ENCODE assay signal across 1 cellular context in genomic region chr3:4759689-4760312, GRCh38.
TF ChIP-seq lines count a peak whose summit lies in the region.

No MANE protein-coding gene starts in this region.

TF ChIP-seq in K562, 482 proteins besides CTCF, POLR2A, EP300 and RAD21 (continued from another document and continues in another):
- TF ChIP-seq ZBTB40 (IDR thresholded peaks at IDR 0.05) (no peak), ZBTB40 (CRISPR knock-in tag; IDR thresholded peaks at IDR 0.05) (no peak), YBX1 (IDR thresholded peaks at IDR 0.05) (no peak), ELK1 (CRISPR knock-in tag; IDR thresholded peaks at IDR 0.05) (no peak), MCM5 (IDR thresholded peaks at IDR 0.05; ENCODE audit: low read depth) (no peak), DPF2 (IDR thresholded peaks at IDR 0.05) (peak; percentile 53; the same call in 1 of the 2 replicates), ZNF354B (CRISPR knock-in tag; IDR thresholded peaks at IDR 0.05) (no peak), IRF1 (CRISPR knock-in tag; IDR thresholded peaks at IDR 0.05; ENCODE audit: borderline replicate concordance) (no peak), SMAD3 (CRISPR knock-in tag; conservative IDR thresholded peaks at IDR 0.05) (no peak), HOMEZ (CRISPR knock-in tag; IDR thresholded peaks at IDR 0.05) (no peak), AFF1 (IDR thresholded peaks at IDR 0.05; ENCODE audit: low read depth in 1 of 2, partially characterized antibody in 2 of 2) (no peak), TRIM24 (IDR thresholded peaks at IDR 0.05) (no peak), ZNF589 (CRISPR knock-in tag; IDR thresholded peaks at IDR 0.05; ENCODE audit: low read depth) (no peak), POLR2AphosphoS5 (IDR thresholded peaks at IDR 0.05; ENCODE audit: control insufficient read depth, insufficient read depth, low read depth, low read length) (no peak), KLF6 (CRISPR knock-in tag; IDR thresholded peaks at IDR 0.05; ENCODE audit: borderline replicate concordance) (no peak), PRMT5 (CRISPR knock-in tag; IDR thresholded peaks at IDR 0.05) (no peak), ZSCAN29 (IDR thresholded peaks at IDR 0.05) (no peak), ZNF561 (CRISPR knock-in tag; conservative IDR thresholded peaks at IDR 0.05) (no peak), L3MBTL2 (IDR thresholded peaks at IDR 0.05) (peak; percentile 43), ETS2 (tag; IDR thresholded peaks at IDR 0.05; ENCODE audit: borderline replicate concordance, poor library complexity, severe bottlenecking) (no peak), U2AF2 (optimal IDR thresholded peaks at IDR 0.05; ENCODE audit: low read depth, low read length) (no peak), ZNF785 (CRISPR knock-in tag; IDR thresholded peaks at IDR 0.05) (no peak), CBFA2T3 (IDR thresholded peaks at IDR 0.05) (peak; percentile 21; the same call in 1 of the 2 replicates), ZNF282 (CRISPR knock-in tag; IDR thresholded peaks at IDR 0.05) (no peak), HNRNPLL (IDR thresholded peaks at IDR 0.05; ENCODE audit: low read depth, low read length, poor library complexity, severe bottlenecking) (no peak), ZNF740 (CRISPR knock-in tag; IDR thresholded peaks at IDR 0.05) (no peak), ZNF740 (tag; IDR thresholded peaks at IDR 0.05) (no peak), MAFG (tag; conservative IDR thresholded peaks at IDR 0.05) (0 out of 2 replicates have a peak, but pooled peaks have one; percentile 4), BDP1 (IDR thresholded peaks at IDR 0.05; ENCODE audit: insufficient read depth, insufficient read length) (no peak), ZNF707 (CRISPR knock-in tag; conservative IDR thresholded peaks at IDR 0.05) (no peak), EHMT2 (IDR thresholded peaks at IDR 0.05) (no peak), ZFX (CRISPR knock-in tag; IDR thresholded peaks at IDR 0.05) (no peak), ID3 (CRISPR knock-in tag; IDR thresholded peaks at IDR 0.05) (no peak), ID3 (tag; IDR thresholded peaks at IDR 0.05) (peak; percentile 42; the same call in 1 of the 2 replicates), MCM3 (IDR thresholded peaks at IDR 0.05) (no peak), NFIX (CRISPR knock-in tag; IDR thresholded peaks at IDR 0.05; ENCODE audit: low read depth) (no peak), TRIM28 (IDR thresholded peaks at IDR 0.05) (no peak), ZKSCAN1 (IDR thresholded peaks at IDR 0.05; ENCODE audit: low read depth, low read length) (no peak), KDM4B (IDR thresholded peaks at IDR 0.05; ENCODE audit: borderline replicate concordance in 2 of 2, low read depth in 1 of 2) (no peak), FOXJ2 (tag; IDR thresholded peaks at IDR 0.05) (no peak), RBM17 (IDR thresholded peaks at IDR 0.05; ENCODE audit: borderline replicate concordance, low read depth, low read length) (no peak), ZNF717 (CRISPR knock-in tag; IDR thresholded peaks at IDR 0.05) (no peak), MECOM (CRISPR knock-in tag; IDR thresholded peaks at IDR 0.05) (no peak), E2F6 (IDR thresholded peaks at IDR 0.05; ENCODE audit: borderline replicate concordance in 1 of 2, extremely low read depth in 1 of 2, insufficient read depth in 1 of 2, insufficient read length in 1 of 2, low read depth in 1 of 2, low read length in 1 of 2, poor library complexity in 1 of 2, severe bottlenecking in 1 of 2) (no peak), BMI1 (IDR thresholded peaks at IDR 0.05; ENCODE audit: low read length) (no peak), CREB3 (tag; conservative IDR thresholded peaks at IDR 0.05; ENCODE audit: low read depth) (peak; percentile 76), TAF1 (IDR thresholded peaks at IDR 0.05; ENCODE audit: control insufficient read depth, extremely low read depth, insufficient read depth, low read length, severe bottlenecking) (no peak), SAFB2 (IDR thresholded peaks at IDR 0.05; ENCODE audit: borderline replicate concordance, low read depth, low read length, severe bottlenecking) (no peak), ELF2 (CRISPR knock-in tag; IDR thresholded peaks at IDR 0.05) (0 out of 2 replicates have a peak, but pooled peaks have one; percentile 60), RBM25 (IDR thresholded peaks at IDR 0.05; ENCODE audit: low read depth, low read length, severe bottlenecking) (no peak)
